In genomic region chr3:38077073-38077472, GRCh38 we compare ENCODE assay signal across 1 cellular context. TPM values are rescaled to one million over a fixed set of nuclear protein-coding genes. Genes with fewer than 3 reads are reported as not detected.
"Had no signal": no experiment of that assay in that cellular context is flagged by ENCODE, and none has a peak within 500 bp of the region (broad histone marks: within the 10 kb centered on the region; RNA-seq: fewer than 3 reads in every experiment).

No MANE protein-coding gene starts in this region.

RNA-seq across cellular contexts. Expression of gene DLEC1, which starts 38.1 kb away (rescaled TPM):
- total RNA-seq: G401 had no signal
